In the genomic region with DNA sequence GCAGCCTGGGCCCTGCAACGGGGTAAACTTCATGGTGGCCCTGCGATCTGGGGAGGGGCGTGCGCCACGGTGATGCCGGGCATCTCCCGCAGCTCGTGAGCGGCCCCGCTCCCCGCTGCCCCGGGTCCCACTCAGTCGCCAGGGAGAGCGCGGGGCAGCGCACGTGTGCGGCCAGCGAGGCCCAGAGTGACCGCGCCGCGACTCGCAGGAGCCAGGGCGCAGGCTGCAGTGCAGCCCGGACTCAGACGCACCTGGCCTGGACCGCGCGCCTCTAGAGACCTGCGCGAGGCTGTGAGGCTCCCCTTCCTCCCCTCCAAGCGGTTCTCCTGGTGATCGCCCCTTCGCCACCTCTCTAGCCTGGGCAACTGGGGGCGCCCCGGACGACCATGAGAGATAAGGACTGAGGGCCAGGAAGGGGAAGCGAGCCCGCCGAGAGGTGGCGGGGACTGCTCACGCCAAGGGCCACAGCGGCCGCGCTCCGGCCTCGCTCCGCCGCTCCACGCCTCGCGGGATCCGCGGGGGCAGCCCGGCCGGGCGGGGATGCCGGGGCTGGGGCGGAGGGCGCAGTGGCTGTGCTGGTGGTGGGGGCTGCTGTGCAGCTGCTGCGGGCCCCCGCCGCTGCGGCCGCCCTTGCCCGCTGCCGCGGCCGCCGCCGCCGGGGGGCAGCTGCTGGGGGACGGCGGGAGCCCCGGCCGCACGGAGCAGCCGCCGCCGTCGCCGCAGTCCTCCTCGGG, we compare ENCODE assay signal across 1 cellular context.
TF ChIP-seq lines count a peak whose summit lies in the region.

No MANE protein-coding gene starts in this region.

TF ChIP-seq in GM12878, 131 proteins besides CTCF, POLR2A, EP300 and RAD21 (continued from another document):
- TF ChIP-seq, protein P1, sequence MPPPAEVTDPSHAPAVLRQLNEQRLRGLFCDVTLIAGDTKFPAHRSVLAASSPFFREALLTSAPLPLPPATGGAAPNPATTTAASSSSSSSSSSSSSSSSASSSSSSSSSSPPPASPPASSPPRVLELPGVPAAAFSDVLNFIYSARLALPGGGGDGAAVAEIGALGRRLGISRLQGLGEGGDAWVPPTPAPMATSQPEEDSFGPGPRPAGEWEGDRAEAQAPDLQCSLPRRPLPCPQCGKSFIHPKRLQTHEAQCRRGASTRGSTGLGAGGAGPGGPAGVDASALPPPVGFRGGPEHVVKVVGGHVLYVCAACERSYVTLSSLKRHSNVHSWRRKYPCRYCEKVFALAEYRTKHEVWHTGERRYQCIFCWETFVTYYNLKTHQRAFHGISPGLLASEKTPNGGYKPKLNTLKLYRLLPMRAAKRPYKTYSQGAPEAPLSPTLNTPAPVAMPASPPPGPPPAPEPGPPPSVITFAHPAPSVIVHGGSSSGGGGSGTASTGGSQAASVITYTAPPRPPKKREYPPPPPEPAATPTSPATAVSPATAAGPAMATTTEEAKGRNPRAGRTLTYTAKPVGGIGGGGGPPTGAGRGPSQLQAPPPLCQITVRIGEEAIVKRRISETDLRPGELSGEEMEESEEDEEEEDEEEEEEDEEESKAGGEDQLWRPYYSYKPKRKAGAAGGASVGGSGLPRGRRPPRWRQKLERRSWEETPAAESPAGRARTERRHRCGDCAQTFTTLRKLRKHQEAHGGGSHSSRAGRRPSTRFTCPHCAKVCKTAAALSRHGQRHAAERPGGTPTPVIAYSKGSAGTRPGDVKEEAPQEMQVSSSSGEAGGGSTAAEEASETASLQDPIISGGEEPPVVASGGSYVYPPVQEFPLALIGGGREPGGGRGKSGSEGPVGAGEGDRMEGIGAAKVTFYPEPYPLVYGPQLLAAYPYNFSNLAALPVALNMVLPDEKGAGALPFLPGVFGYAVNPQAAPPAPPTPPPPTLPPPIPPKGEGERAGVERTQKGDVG (CRISPR knock-in tag; IDR thresholded peaks at IDR 0.05), result no peak
- TF ChIP-seq NR2C2 (IDR thresholded peaks at IDR 0.05; ENCODE audit: borderline replicate concordance, control insufficient read depth, insufficient read length, low read depth), result no peak
- TF ChIP-seq, protein P2, sequence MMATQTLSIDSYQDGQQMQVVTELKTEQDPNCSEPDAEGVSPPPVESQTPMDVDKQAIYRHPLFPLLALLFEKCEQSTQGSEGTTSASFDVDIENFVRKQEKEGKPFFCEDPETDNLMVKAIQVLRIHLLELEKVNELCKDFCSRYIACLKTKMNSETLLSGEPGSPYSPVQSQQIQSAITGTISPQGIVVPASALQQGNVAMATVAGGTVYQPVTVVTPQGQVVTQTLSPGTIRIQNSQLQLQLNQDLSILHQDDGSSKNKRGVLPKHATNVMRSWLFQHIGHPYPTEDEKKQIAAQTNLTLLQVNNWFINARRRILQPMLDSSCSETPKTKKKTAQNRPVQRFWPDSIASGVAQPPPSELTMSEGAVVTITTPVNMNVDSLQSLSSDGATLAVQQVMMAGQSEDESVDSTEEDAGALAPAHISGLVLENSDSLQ (IDR thresholded peaks at IDR 0.05), result no peak
- TF ChIP-seq, protein P3, sequence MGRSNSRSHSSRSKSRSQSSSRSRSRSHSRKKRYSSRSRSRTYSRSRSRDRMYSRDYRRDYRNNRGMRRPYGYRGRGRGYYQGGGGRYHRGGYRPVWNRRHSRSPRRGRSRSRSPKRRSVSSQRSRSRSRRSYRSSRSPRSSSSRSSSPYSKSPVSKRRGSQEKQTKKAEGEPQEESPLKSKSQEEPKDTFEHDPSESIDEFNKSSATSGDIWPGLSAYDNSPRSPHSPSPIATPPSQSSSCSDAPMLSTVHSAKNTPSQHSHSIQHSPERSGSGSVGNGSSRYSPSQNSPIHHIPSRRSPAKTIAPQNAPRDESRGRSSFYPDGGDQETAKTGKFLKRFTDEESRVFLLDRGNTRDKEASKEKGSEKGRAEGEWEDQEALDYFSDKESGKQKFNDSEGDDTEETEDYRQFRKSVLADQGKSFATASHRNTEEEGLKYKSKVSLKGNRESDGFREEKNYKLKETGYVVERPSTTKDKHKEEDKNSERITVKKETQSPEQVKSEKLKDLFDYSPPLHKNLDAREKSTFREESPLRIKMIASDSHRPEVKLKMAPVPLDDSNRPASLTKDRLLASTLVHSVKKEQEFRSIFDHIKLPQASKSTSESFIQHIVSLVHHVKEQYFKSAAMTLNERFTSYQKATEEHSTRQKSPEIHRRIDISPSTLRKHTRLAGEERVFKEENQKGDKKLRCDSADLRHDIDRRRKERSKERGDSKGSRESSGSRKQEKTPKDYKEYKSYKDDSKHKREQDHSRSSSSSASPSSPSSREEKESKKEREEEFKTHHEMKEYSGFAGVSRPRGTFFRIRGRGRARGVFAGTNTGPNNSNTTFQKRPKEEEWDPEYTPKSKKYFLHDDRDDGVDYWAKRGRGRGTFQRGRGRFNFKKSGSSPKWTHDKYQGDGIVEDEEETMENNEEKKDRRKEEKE (IDR thresholded peaks at IDR 0.05), result no peak
